ENCODE assay signal across 18 cellular contexts in the genomic region with DNA sequence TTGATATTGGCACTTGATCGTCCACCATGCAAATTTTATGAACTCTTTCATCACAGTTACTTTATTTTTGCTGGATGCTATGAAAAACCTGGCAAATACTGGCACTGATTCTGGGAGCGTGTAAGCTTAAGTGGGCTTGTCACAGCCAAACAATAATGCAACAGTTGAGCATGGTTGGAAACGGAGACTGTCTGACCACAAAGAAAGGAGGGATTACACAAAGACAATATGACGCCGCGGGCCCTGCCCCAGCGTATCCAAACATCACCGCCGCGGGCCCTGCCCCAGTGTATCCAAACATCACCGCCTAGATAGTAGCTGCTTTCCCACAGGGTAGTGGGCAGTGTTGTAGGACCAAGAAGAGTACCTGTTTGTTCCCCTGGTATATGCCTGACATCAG.
DNase-seq lines count a peak whose midpoint lies in the region; ATAC-seq and TF ChIP-seq lines count a peak whose summit lies in the region.
"Had no signal": no experiment of that assay in that cellular context is flagged by ENCODE, and none has a peak within 500 bp of the region (broad histone marks: within the 10 kb centered on the region; RNA-seq: fewer than 3 reads in every experiment).

No MANE protein-coding gene starts in this region.

- H3K36me3 ChIP-seq in parathyroid adenoma (ENCODE audit: control insufficient read depth, insufficient read depth, low read length) (no peaks in the 10 kb centered on the region), right atrium auricular region (no peaks in the 10 kb centered on the region)

- H2AFZ ChIP-seq in parathyroid adenoma: peak overlapping the region; percentile 0

- DNase-seq in DMS79 (lab: John Stamatoyannopoulos, UW) (peak; percentile 38), NCI-H748 treated with DMSO at 0.1 percent for 48 hours (lab: John Stamatoyannopoulos, UW) (peak; percentile 35), caudate nucleus (lab: John Stamatoyannopoulos, UW) (no peak), right atrium auricular region (ENCODE audit: low spot score) (no peak), NAMALWA (ENCODE audit: low spot score) (no peak), DMS153 treated with DMSO at 0.1 percent for 48 hours (lab: John Stamatoyannopoulos, UW; ENCODE audit: unreplicated experiment) (no peak)
- DNase-seq: activated CD8-positive, alpha-beta memory T cell treated with anti-CD3 and anti-CD28 coated beads for 24 hours; activated naive CD4-positive, alpha-beta T cell treated with anti-CD3 and anti-CD28 coated beads for 36 hours; activated T-cell treated with anti-CD3 and anti-CD28 coated beads, Interleukin-2, amount 50 U/mL, for 48 hours; heart left ventricle; left ventricle myocardium superior; NCI-H1930; NCI-H510A treated with DMSO at 0.1 percent for 48 hours; SW 1271 had no signal

- H3K4me3 ChIP-seq in parathyroid adenoma (ENCODE audit: low read depth, low read length) (no peak overlapping the region), right atrium auricular region (no peak overlapping the region)
- H3K4me3 ChIP-seq: coronary artery, heart left ventricle had no signal

- no peak for TF ChIP-seq CTCF in parathyroid adenoma (IDR thresholded peaks at IDR 0.05)
- TF ChIP-seq CTCF in right atrium auricular region (IDR thresholded peaks at IDR 0.05): no peak

- ATAC-seq in GM21737 (IDR thresholded peaks at IDR 0.05; ENCODE audit: unreplicated experiment): no peak
- ATAC-seq: heart left ventricle, left ventricle myocardium superior, Right ventricle myocardium inferior had no signal

- H3K79me2 ChIP-seq in parathyroid adenoma: no peaks in the 10 kb centered on the region

- H3K4me2 ChIP-seq in parathyroid adenoma (ENCODE audit: low read length): no peak overlapping the region

- no peaks in the 10 kb centered on the region for H3K27me3 ChIP-seq in parathyroid adenoma (ENCODE audit: control insufficient read depth, insufficient read depth, low read length)
- H3K27me3 ChIP-seq in right atrium auricular region: no peaks in the 10 kb centered on the region
- H3K27me3 ChIP-seq: heart left ventricle had no signal

- no peak overlapping the region for H3K9ac ChIP-seq in parathyroid adenoma

- H3K27ac ChIP-seq in caudate nucleus (ENCODE audit: low read depth, low read length) (peak overlapping the region; percentile 88), parathyroid adenoma (peak overlapping the region; percentile 67), right atrium auricular region (no peak overlapping the region)
- H3K27ac ChIP-seq: coronary artery, heart left ventricle had no signal

- peaks cover 34% of the 10 kb centered on the region for H3K4me1 ChIP-seq in parathyroid adenoma
- H3K4me1 ChIP-seq in right atrium auricular region: peaks cover 0 to 17% of the 10 kb centered on the region in 2 donors

- H3K9me3 ChIP-seq in parathyroid adenoma (ENCODE audit: control insufficient read depth, low read length) (no peaks in the 10 kb centered on the region), right atrium auricular region (no peaks in the 10 kb centered on the region)
- H3K9me3 ChIP-seq: heart left ventricle had no signal

Comparison
In these comparisons a context has a peak if more than half of its experiments do, and no peak if none do; other contexts are left out.
1. DNase-seq: peak in DMS79 (single experiment) and NCI-H748 treated with DMSO at 0.1 percent for 48 hours (single experiment); none in caudate nucleus (0 of 61), right atrium auricular region (single experiment), NAMALWA (single experiment) and DMS153 treated with DMSO at 0.1 percent for 48 hours (single experiment).
2. H3K27ac ChIP-seq: peak in caudate nucleus (single experiment) and parathyroid adenoma (single experiment); none in right atrium auricular region (0 of 2).